Comparison of ENCODE assay signal across 25 cellular contexts in genomic region chr15:74159773-74160172, GRCh38. TPM values are rescaled to one million over a fixed set of nuclear protein-coding genes. Genes with fewer than 3 reads are reported as not detected.
"Had no signal": no experiment of that assay in that cellular context is flagged by ENCODE, and none has a peak within 500 bp of the region (broad histone marks: within the 10 kb centered on the region; RNA-seq: fewer than 3 reads in every experiment).

No MANE protein-coding gene starts in this region.

- H3K79me2 ChIP-seq: hepatocyte had no signal

- H3K9me3 ChIP-seq: spleen, thoracic aorta, vagina had no signal

- H3K27me3 ChIP-seq: hepatocyte, vagina had no signal

- H3K4me2 ChIP-seq: hepatocyte had no signal

- H3K4me3 ChIP-seq: hepatocyte, lung, spleen, thoracic aorta, vagina had no signal

- H3K36me3 ChIP-seq: spleen, thoracic aorta, vagina had no signal

- H3K27ac ChIP-seq: hepatocyte, spleen, thoracic aorta, vagina had no signal

- DNase-seq: activated CD4-positive, alpha-beta T cell treated with anti-CD3 and anti-CD28 coated beads for 4 hours; activated CD4-positive, alpha-beta T cell treated with anti-CD3 and anti-CD28 coated beads, Interleukin-2, amount 50 U/mL, for 48 hours; activated CD4-positive, CD25-positive, alpha-beta regulatory T cell; activated naive CD4-positive, alpha-beta T cell treated with anti-CD3 and anti-CD28 coated beads for 36 hours; activated T-cell treated with anti-CD3 and anti-CD28 coated beads, Interleukin-2, amount 50 U/mL, for 4 hours; central memory CD4-positive, alpha-beta T cell; effector memory CD8-positive, alpha-beta T cell; foreskin melanocyte; immature natural killer cell; naive thymus-derived CD4-positive, alpha-beta T cell; retina; spleen; stimulated activated CD4-positive, alpha-beta T cell treated with anti-CD3 and anti-CD28 coated beads, Interleukin-4, amount 100 ng/mL, for 1 hour; stimulated activated naive CD4-positive, alpha-beta T cell; T-helper 17 cell had no signal

- ATAC-seq: activated T-cell treated with anti-CD3 and anti-CD28 coated beads, Interleukin-2, amount 50 U/mL, for 4 hours; effector memory CD8-positive, alpha-beta T cell; esophagus mucosa; left lobe of liver; naive thymus-derived CD4-positive, alpha-beta T cell; T-helper 17 cell had no signal

- H2AFZ ChIP-seq: hepatocyte had no signal

- H3K4me1 ChIP-seq: vagina had no signal

RNA-seq across cellular contexts. Expression of gene ISLR, which starts 13.7 kb away (rescaled TPM):
- total RNA-seq: activated naive CD4-positive, alpha-beta T cell treated with anti-CD3 and anti-CD28 coated beads for 36 hours; dermis microvascular lymphatic vessel endothelial cell; endothelial cell of umbilical vein; naive thymus-derived CD4-positive, alpha-beta T cell; progenitor cell of endocrine pancreas; T-helper 17 cell had no signal
- polyA plus RNA-seq: endothelial cell of umbilical vein; immature natural killer cell; naive thymus-derived CD4-positive, alpha-beta T cell had no signal

RNA-seq across cellular contexts. Expression of gene ISLR2, which starts 29.4 kb away (rescaled TPM):
- total RNA-seq: activated naive CD4-positive, alpha-beta T cell treated with anti-CD3 and anti-CD28 coated beads for 36 hours; activated T-cell treated with anti-CD3 and anti-CD28 coated beads, Interleukin-2, amount 50 U/mL, for 4 hours; endothelial cell of umbilical vein; hepatocyte; naive thymus-derived CD4-positive, alpha-beta T cell; T-helper 17 cell; thoracic aorta had no signal
- polyA plus RNA-seq: endothelial cell of umbilical vein; immature natural killer cell; naive thymus-derived CD4-positive, alpha-beta T cell had no signal

RNA-seq across cellular contexts. Expression of gene STRA6, which starts 42.8 kb away (rescaled TPM):
- total RNA-seq: activated naive CD4-positive, alpha-beta T cell treated with anti-CD3 and anti-CD28 coated beads for 36 hours; activated T-cell treated with anti-CD3 and anti-CD28 coated beads, Interleukin-2, amount 50 U/mL, for 4 hours; endothelial cell of umbilical vein; left lobe of liver; mesenteric fat pad; naive thymus-derived CD4-positive, alpha-beta T cell; T-helper 17 cell had no signal
- polyA plus RNA-seq: endothelial cell of umbilical vein; immature natural killer cell; naive thymus-derived CD4-positive, alpha-beta T cell had no signal
